In the genomic region with DNA sequence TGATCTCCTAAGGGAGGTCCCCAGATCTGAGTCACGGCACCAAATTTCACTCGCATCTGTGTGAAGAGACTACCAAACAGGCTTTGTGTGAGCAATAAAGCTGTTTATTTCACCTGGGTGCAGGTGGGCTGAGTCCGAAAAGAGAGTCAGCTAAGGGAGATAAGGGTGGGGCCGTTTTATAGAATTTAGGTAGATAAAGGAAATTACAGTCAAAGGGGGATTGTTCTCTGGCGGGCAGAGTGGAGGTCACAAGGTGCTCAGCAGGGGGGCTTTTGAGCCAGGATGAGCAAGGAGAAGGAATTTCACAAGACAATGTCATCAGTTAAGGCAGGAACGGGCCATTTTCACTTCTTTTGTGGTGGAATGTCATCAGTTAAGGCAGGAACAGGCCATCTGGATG, we compare ENCODE assay signal across 13 cellular contexts. TPM values are rescaled to one million over a fixed set of nuclear protein-coding genes. Genes with fewer than 3 reads are reported as not detected.
"Had no signal": no experiment of that assay in that cellular context is flagged by ENCODE, and none has a peak within 500 bp of the region (broad histone marks: within the 10 kb centered on the region; RNA-seq: fewer than 3 reads in every experiment).

No MANE protein-coding gene starts in this region.

RNA-seq across cellular contexts. Expression of gene SLC5A9, which starts 8.2 kb away (rescaled TPM):
- total RNA-seq: activated CD4-positive, alpha-beta T cell treated with anti-CD3 and anti-CD28 coated beads for 36 hours; activated CD4-positive, alpha-beta T cell treated with anti-CD3 and anti-CD28 coated beads, Interleukin-2, amount 10 ng/mL, durations not matched to agents 7 days and 5 days; activated CD8-positive, alpha-beta T cell treated with anti-CD3 and anti-CD28 coated beads, Interleukin-2, amount 10 ng/mL, durations not matched to agents 7 days and 5 days; activated naive CD8-positive, alpha-beta T cell treated with anti-CD3 and anti-CD28 coated beads, Interleukin-2, amount 10 ng/mL, durations not matched to agents 7 days and 5 days; activated T-helper 2 cell treated with anti-CD3 and anti-CD28 coated beads, Interferon-gamma antibody, Interleukin-2, Interleukin-4, amounts not matched to agents 10 μg/mL and 5 μg/mL and 100 μg/mL, durations not matched to agents 14 hours and 24 hours and 36 hours; astrocyte; bronchial epithelial cell; LHCN-M2; NCI-H460; RPMI7951; SJCRH30; T-helper 1 cell treated with Interleukin-12 subunit alpha and Interleukin-12 subunit beta and Interleukin-4 antibody, amounts not matched to agents 30 ng/mL and 1 ng/mL, for 36 hours; T-helper 2 cell treated with Interferon-gamma antibody and Interleukin-4, amounts not matched to agents 100 ng/mL and 5 ng/mL, for 36 hours had no signal
